1 cellular context compared by ENCODE assay signal in the genomic region with DNA sequence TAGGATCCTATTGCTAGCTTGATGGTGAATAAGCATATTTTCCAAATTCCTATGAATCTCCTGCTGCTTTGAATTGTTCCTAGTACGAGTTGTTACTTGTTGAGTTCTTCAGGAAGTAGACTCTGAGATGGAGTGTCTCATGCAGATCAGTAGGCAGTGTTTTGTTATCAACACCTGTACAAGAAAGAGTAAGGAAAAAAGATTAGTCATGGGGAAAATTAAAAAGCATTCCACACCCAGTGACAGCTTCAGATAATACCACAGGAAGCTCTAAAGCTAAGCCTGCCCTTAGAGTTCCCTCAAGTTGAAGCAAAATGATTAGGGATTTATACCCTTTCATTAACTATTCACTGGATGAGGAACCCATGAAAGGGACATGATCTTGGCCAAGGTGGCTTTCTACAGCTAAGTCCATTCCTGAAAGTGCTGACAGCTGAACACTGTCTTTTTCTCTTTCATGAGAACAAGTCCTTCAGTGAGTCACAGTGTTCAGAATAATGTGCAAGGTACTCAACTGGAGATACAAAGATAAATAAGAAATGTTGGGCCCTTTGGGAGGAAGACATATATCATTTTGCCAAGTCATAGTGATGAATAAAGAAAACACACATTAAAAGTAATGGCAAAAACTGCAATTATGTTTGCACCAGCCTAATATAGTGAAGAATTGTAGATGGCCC.
TF ChIP-seq lines count a peak whose summit lies in the region.

No MANE protein-coding gene starts in this region.

TF ChIP-seq in SK-N-SH, 30 proteins besides CTCF, POLR2A, EP300 and RAD21 (continued from another document):
- TF ChIP-seq, protein P1, sequence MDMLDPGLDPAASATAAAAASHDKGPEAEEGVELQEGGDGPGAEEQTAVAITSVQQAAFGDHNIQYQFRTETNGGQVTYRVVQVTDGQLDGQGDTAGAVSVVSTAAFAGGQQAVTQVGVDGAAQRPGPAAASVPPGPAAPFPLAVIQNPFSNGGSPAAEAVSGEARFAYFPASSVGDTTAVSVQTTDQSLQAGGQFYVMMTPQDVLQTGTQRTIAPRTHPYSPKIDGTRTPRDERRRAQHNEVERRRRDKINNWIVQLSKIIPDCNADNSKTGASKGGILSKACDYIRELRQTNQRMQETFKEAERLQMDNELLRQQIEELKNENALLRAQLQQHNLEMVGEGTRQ (IDR thresholded peaks at IDR 0.05; ENCODE audit: borderline replicate concordance, low read depth, low read length): no peak
- TF ChIP-seq SMC3 (IDR thresholded peaks at IDR 0.05; ENCODE audit: low read depth, low read length): no peak
- TF ChIP-seq, protein P2, sequence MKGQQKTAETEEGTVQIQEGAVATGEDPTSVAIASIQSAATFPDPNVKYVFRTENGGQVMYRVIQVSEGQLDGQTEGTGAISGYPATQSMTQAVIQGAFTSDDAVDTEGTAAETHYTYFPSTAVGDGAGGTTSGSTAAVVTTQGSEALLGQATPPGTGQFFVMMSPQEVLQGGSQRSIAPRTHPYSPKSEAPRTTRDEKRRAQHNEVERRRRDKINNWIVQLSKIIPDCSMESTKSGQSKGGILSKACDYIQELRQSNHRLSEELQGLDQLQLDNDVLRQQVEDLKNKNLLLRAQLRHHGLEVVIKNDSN (IDR thresholded peaks at IDR 0.05; ENCODE audit: borderline replicate concordance, low read depth): no peak
